In the genomic region with DNA sequence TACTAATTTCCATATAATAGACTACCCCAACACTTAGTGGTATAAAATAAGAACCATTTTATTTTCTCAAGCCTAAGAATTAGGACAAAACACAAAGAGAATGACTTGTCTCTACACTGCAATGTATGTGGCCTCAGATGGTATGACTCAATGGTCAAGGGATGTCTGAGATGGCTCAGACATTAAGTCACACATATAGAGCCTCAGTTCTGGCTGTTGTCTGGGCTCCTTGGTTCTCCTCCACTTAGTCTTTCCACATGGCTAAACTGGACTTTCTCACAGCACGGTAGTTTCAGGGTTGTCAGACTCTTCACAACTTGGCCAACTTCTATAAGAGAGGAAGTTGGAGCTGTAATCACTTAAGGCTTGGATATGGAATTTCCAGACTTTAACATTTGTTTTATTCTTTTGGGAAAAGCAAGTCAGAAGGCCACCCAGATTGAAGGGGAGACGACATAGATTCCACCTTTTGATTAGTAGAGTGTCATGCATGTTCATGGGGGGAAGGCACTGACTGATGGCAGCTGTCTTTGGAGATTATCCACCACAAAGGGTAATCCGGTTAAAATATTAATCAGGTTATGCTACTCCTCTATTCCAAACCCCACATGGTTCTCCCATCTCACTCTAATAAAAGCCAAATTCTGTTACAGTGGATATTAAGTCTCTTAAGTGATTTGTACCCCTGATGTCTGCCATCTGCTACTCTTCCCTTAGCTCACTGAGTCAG, we compare ENCODE assay signal across 14 cellular contexts. TPM values are rescaled to one million over a fixed set of nuclear protein-coding genes. Genes with fewer than 3 reads are reported as not detected.
DNase-seq lines count a peak whose midpoint lies in the region; ATAC-seq lines count a peak whose summit lies in the region.
"Had no signal": no experiment of that assay in that cellular context is flagged by ENCODE, and none has a peak within 500 bp of the region (broad histone marks: within the 10 kb centered on the region; RNA-seq: fewer than 3 reads in every experiment).

No MANE protein-coding gene starts in this region.

- no peak overlapping the region for H3K23ac ChIP-seq in neuronal stem cell (ENCODE audit: low read depth, low read length, poor library complexity)

- H3K36me3 Mint-ChIP-seq in memory B cell, result no peaks in the 10 kb centered on the region

- H3K9me3 Mint-ChIP-seq in memory B cell, result no peaks in the 10 kb centered on the region
- H3K9me3 Mint-ChIP-seq: activated T-cell treated with anti-CD3 and anti-CD28 coated beads, Interleukin-2, amount 50 U/mL, for 72 hours had no signal

- no peak overlapping the region for H4K8ac ChIP-seq in neuronal stem cell (ENCODE audit: low read depth, low read length)

- ATAC-seq in HG03571 (IDR thresholded peaks at IDR 0.05; ENCODE audit: unreplicated experiment), result peak; percentile 46
- ATAC-seq in memory B cell (ENCODE audit: low read depth), result no peak
- no peak for ATAC-seq in Right ventricle myocardium inferior
- ATAC-seq: activated T-cell treated with anti-CD3 and anti-CD28 coated beads, Interleukin-2, amount 50 U/mL, for 72 hours; right cardiac atrium had no signal

- H4K91ac ChIP-seq in neuronal stem cell (ENCODE audit: low read depth, low read length, poor library complexity), result no peak overlapping the region

- H3K4me3 ChIP-seq in neuronal stem cell (ENCODE audit: low read length in 2 of 2), result no peak overlapping the region

- no peaks in the 10 kb centered on the region for H3K79me1 ChIP-seq in neuronal stem cell (ENCODE audit: low read depth, low read length)

- no peak overlapping the region for H3K27ac ChIP-seq in neuronal stem cell (replicated peaks; ENCODE audit: low read length)
- H3K27ac ChIP-seq: C4-2B had no signal

- no peaks in the 10 kb centered on the region for H3K9me3 ChIP-seq in neuronal stem cell (replicated peaks in 1 of 2; ENCODE audit: control insufficient read depth in 2 of 2, insufficient read depth in 1 of 2, low read depth in 1 of 2, low read length in 2 of 2)

- no peak overlapping the region for H2AFZ ChIP-seq in neuronal stem cell (ENCODE audit: low read length)

- H3K27me3 Mint-ChIP-seq in memory B cell, result no peaks in the 10 kb centered on the region

- no peaks in the 10 kb centered on the region for H3K4me1 ChIP-seq in neuronal stem cell (ENCODE audit: control insufficient read depth in 2 of 2, insufficient read depth in 1 of 2, low read depth in 1 of 2, low read length in 2 of 2)

- intact Hi-C loops in Right ventricle myocardium inferior (cut with DNase I), result loop anchor here (10.0 kb wide), 1 partner anchor 301 kb away; no protein-coding TSS in a partner anchor

- H2BK15ac ChIP-seq in neuronal stem cell (ENCODE audit: low read length), result no peak overlapping the region

- H3K27ac Mint-ChIP-seq in memory B cell, result peak overlapping the region; percentile 26
- H3K27ac Mint-ChIP-seq: activated T-cell treated with anti-CD3 and anti-CD28 coated beads, Interleukin-2, amount 50 U/mL, for 72 hours had no signal

- H3K4me3 Mint-ChIP-seq in memory B cell, result no peak overlapping the region
- H3K4me3 Mint-ChIP-seq: activated T-cell treated with anti-CD3 and anti-CD28 coated beads, Interleukin-2, amount 50 U/mL, for 72 hours had no signal

- H3K4me1 Mint-ChIP-seq in memory B cell, result peaks cover 47% of the 10 kb centered on the region

- no peak overlapping the region for H2AK5ac ChIP-seq in neuronal stem cell (ENCODE audit: low read depth, low read length)

- H3K36me3 ChIP-seq in neuronal stem cell (replicated peaks in 1 of 2; ENCODE audit: control insufficient read depth in 2 of 2, insufficient read depth in 2 of 2, low read length in 2 of 2), result no peaks in the 10 kb centered on the region

- DNase-seq in D341Med (ENCODE audit: low spot score), result peak; percentile 78
- peak; percentile 65 for DNase-seq in astrocyte of the hippocampus (ENCODE audit: low read depth, low spot score)
- no peak for DNase-seq in memory B cell (ENCODE audit: low spot score in 2 of 2)
- no peak for DNase-seq in mesenteric fat pad (ENCODE audit: low spot score)
- no peak for DNase-seq in NCI-H1417 treated with DMSO at 0.1 percent for 48 hours (lab: John Stamatoyannopoulos, UW)
- no peak for DNase-seq in Right ventricle myocardium inferior (ENCODE audit: missing footprints)
- no peak for DNase-seq in neuronal stem cell (ENCODE audit: low spot score)
- DNase-seq: activated T-cell treated with anti-CD3 and anti-CD28 coated beads, Interleukin-2, amount 50 U/mL, for 72 hours; cerebellar nuclear complex; head of caudate nucleus; NCI-H2171 treated with DMSO at 0.1 percent for 48 hours; right cardiac atrium had no signal

- H3K4me2 ChIP-seq in neuronal stem cell (ENCODE audit: insufficient read depth, low read length, poor library complexity, severe bottlenecking), result no peak overlapping the region

- H2BK12ac ChIP-seq in neuronal stem cell (ENCODE audit: low read length), result no peak overlapping the region

- H3K9ac ChIP-seq in neuronal stem cell (ENCODE audit: low read depth, low read length, poor library complexity), result no peak overlapping the region

- WGBS in neuronal stem cell (ENCODE audit: extremely low coverage in 2 of 2, insufficient read length in 2 of 2, insufficient replicate concordance in 1 of 2), 2 donors, result no CpG with 5 or more reads among the region's 3 CpGs

- H3K27me3 ChIP-seq in neuronal stem cell (ENCODE audit: control insufficient read depth in 3 of 3, insufficient read depth in 3 of 3, low read depth in 1 of 3, low read length in 3 of 3), result no peaks in the 10 kb centered on the region

- H2BK120ac ChIP-seq in neuronal stem cell (ENCODE audit: low read depth, low read length), result no peak overlapping the region

- H3K18ac ChIP-seq in neuronal stem cell (ENCODE audit: low read length), result no peak overlapping the region

- no peak overlapping the region for H2BK5ac ChIP-seq in neuronal stem cell (ENCODE audit: low read length)

- no peak overlapping the region for H3K14ac ChIP-seq in neuronal stem cell (ENCODE audit: low read length)

- no peak overlapping the region for H3K4ac ChIP-seq in neuronal stem cell (ENCODE audit: low read length)

RNA-seq across cellular contexts. Expression of a gene that starts 9.4 kb away (rescaled TPM):
- total RNA-seq in mesenteric fat pad (5.1 TPM), Right ventricle myocardium inferior (1.6 TPM)
- polyA plus RNA-seq in neuronal stem cell (2013, experiment 1 of 2), result 0.07 TPM
- 0.06 TPM for polyA plus RNA-seq in neuronal stem cell (2013, experiment 2 of 2)

Comparison
In these comparisons a context has a peak if more than half of its experiments do, and no peak if none do; other contexts are left out.
1. DNase-seq: peak in D341Med (single experiment) and astrocyte of the hippocampus (single experiment); none in memory B cell (0 of 2), mesenteric fat pad (single experiment), NCI-H1417 treated with DMSO at 0.1 percent for 48 hours (single experiment), Right ventricle myocardium inferior (single experiment) and neuronal stem cell (single experiment).